In the genomic region with DNA sequence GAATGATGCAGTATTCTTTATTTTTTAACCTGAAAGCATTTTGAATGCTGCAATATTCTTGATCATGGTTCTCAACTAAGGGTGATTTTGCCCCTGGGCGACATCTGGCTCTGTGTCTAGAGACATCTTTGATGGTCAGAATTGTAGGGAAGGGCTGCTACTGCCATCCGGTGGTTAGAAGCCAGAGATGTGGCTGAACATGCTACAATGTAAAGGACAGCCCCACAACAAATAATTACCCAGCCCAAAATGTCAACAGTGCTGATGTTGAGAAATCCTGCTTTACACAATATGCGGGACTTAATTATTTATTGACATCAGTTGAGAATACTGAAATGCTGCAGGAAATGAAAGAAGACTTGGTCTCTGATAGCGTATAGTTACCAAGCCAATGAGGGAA, we compare ENCODE assay signal across 8 cellular contexts. TPM values are rescaled to one million over a fixed set of nuclear protein-coding genes. Genes with fewer than 3 reads are reported as not detected.
DNase-seq lines count a peak whose midpoint lies in the region; ATAC-seq, FAIRE-seq and TF ChIP-seq lines count a peak whose summit lies in the region.

No MANE protein-coding gene starts in this region.

- H2AFZ ChIP-seq in SK-N-SH (ENCODE audit: low read depth): no peak overlapping the region

- ATAC-seq in GM19438 (IDR thresholded peaks at IDR 0.05; ENCODE audit: low read depth, unreplicated experiment) (peak; percentile 65), HG02870 (IDR thresholded peaks at IDR 0.05; ENCODE audit: unreplicated experiment) (no peak), gastrocnemius medialis (no peak)

- CTCF ChIA-PET in SK-N-SH (lab: Yijun Ruan, JAX): no interaction called here

- WGBS in SK-N-SH (ENCODE audit: low lambda C conversion rate): 29% methylated on average over 4 of the region's 4 CpGs
- 20% methylated on average over 4 of the region's 4 CpGs for WGBS in liver

- TF ChIP-seq CTCF in D721Med (IDR thresholded peaks at IDR 0.05; ENCODE audit: insufficient read depth, missing control alignments): peak; percentile 19
- TF ChIP-seq CTCF in SK-N-SH (IDR thresholded peaks at IDR 0.05): peak; percentile 56
- peak; percentile 52 for TF ChIP-seq CTCF in liver (IDR thresholded peaks at IDR 0.05; ENCODE audit: low read depth, low read length, missing input control)
- no peak for TF ChIP-seq CTCF in gastrocnemius medialis (IDR thresholded peaks at IDR 0.05 in 4 of 5, conservative IDR thresholded peaks at IDR 0.05 in 1 of 5)

- H3F3A ChIP-seq in SK-N-SH (replicated peaks; ENCODE audit: insufficient read depth): no peaks in the 10 kb centered on the region

- no peaks in the 10 kb centered on the region for H3K79me2 ChIP-seq in SK-N-SH (ENCODE audit: insufficient read depth)

- TF ChIP-seq POLR2A in gastrocnemius medialis (IDR thresholded peaks at IDR 0.05): no peak

- intact Hi-C loops in gastrocnemius medialis (cut with DNase I; ENCODE audit: low total_unique reads): no loop called here

- no peak for FAIRE-seq in D721Med (lab: Jason Lieb, UNC)

- POLR2A ChIA-PET in SK-N-SH (lab: Yijun Ruan, JAX): no interaction called here

- no peaks in the 10 kb centered on the region for H3K36me3 ChIP-seq in SK-N-SH (replicated peaks in 1 of 2; ENCODE audit: control insufficient read depth in 1 of 2, insufficient read depth in 2 of 2, low read length in 1 of 2)
- no peaks in the 10 kb centered on the region for H3K36me3 ChIP-seq in liver (ENCODE audit: control insufficient read depth in 4 of 4, insufficient read depth in 3 of 4, low read depth in 1 of 4, low read length in 3 of 4)
- no peaks in the 10 kb centered on the region for H3K36me3 ChIP-seq in gastrocnemius medialis

- no peak overlapping the region for H3K4me2 ChIP-seq in SK-N-SH

- no peaks in the 10 kb centered on the region for H4K20me1 ChIP-seq in SK-N-SH (ENCODE audit: insufficient read depth)

- no peaks in the 10 kb centered on the region for H3K9me2 ChIP-seq in SK-N-SH

- H3K4me1 ChIP-seq in SK-N-SH (ENCODE audit: control insufficient read depth in 1 of 2, insufficient read depth in 2 of 2, low read depth in 1 of 2, low read length in 1 of 2) (no peaks in the 10 kb centered on the region), liver (ENCODE audit: control insufficient read depth in 4 of 4, insufficient read depth in 4 of 4, low read length in 3 of 4) (no peaks in the 10 kb centered on the region), gastrocnemius medialis (no peaks in the 10 kb centered on the region)

- no peak overlapping the region for H3K4me3 ChIP-seq in SK-N-SH (ENCODE audit: low read depth in 2 of 2, low read length in 1 of 2)
- H3K4me3 ChIP-seq in liver (ENCODE audit: low read depth in 1 of 3, low read length in 3 of 3): no peak overlapping the region
- H3K4me3 ChIP-seq in gastrocnemius medialis: no peak overlapping the region

- in situ Hi-C loops in KBM-7 (cut with MboI; ENCODE audit: low pct_unique_long_range_greater_than_20kb, low sequenced_read_pairs) (no loop called here), gastrocnemius medialis (cut with MboI; ENCODE audit: low sequenced_read_pairs in 4 of 4) (no loop called here)

- TF ChIP-seq EP300 in SK-N-SH (IDR thresholded peaks at IDR 0.05; ENCODE audit: borderline replicate concordance in 1 of 2, low read depth in 1 of 2, low read length in 1 of 2): no peak

- TF ChIP-seq RAD21 in SK-N-SH (IDR thresholded peaks at IDR 0.05; ENCODE audit: low read length) (peak; percentile 46; the same call in 1 of the 2 replicates), liver (IDR thresholded peaks at IDR 0.05) (peak; percentile 66 to 76)

- no peaks in the 10 kb centered on the region for H3K9me3 ChIP-seq in SK-N-SH
- H3K9me3 ChIP-seq in liver (ENCODE audit: control insufficient read depth in 4 of 4, low read length in 3 of 4): no peaks in the 10 kb centered on the region
- H3K9me3 ChIP-seq in gastrocnemius medialis: no peaks in the 10 kb centered on the region

- no peaks in the 10 kb centered on the region; the same call in 1 of the 2 replicates for H3K27me3 ChIP-seq in SK-N-SH (ENCODE audit: insufficient read depth)
- no peaks in the 10 kb centered on the region for H3K27me3 ChIP-seq in liver (ENCODE audit: control insufficient read depth in 4 of 4, insufficient read depth in 4 of 4, low read length in 3 of 4)
- H3K27me3 ChIP-seq in gastrocnemius medialis: peaks cover 0 to 2% (median 0%) of the 10 kb centered on the region in 3 donors

- no peak for DNase-seq in D721Med (ENCODE audit: insufficient read length, low spot score)
- DNase-seq in KBM-7: peak; percentile 26
- peak; percentile 10 for DNase-seq in SK-N-SH
- DNase-seq in gastrocnemius medialis: no peak
- no peak for DNase-seq in mucosa of gallbladder (ENCODE audit: low spot score)

- H3K9ac ChIP-seq in SK-N-SH: no peak overlapping the region
- no peak overlapping the region for H3K9ac ChIP-seq in liver (ENCODE audit: low read depth in 1 of 2, low read length in 2 of 2)

- no peak overlapping the region for H3K27ac ChIP-seq in SK-N-SH (ENCODE audit: low read depth in 2 of 2, low read length in 1 of 2)
- no peak overlapping the region for H3K27ac ChIP-seq in liver (ENCODE audit: low read depth in 1 of 2, low read length in 2 of 2)
- no peak overlapping the region for H3K27ac ChIP-seq in gastrocnemius medialis

TF ChIP-seq in SK-N-SH, 30 proteins besides CTCF, POLR2A, EP300 and RAD21:
- TF ChIP-seq, protein P1, sequence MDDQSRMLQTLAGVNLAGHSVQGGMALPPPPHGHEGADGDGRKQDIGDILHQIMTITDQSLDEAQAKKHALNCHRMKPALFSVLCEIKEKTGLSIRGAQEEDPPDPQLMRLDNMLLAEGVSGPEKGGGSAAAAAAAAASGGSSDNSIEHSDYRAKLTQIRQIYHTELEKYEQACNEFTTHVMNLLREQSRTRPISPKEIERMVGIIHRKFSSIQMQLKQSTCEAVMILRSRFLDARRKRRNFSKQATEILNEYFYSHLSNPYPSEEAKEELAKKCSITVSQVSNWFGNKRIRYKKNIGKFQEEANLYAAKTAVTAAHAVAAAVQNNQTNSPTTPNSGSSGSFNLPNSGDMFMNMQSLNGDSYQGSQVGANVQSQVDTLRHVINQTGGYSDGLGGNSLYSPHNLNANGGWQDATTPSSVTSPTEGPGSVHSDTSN (IDR thresholded peaks at IDR 0.05): no peak
- peak; percentile 34 for TF ChIP-seq SMC3 (IDR thresholded peaks at IDR 0.05; ENCODE audit: low read depth, low read length)

TF ChIP-seq in liver, 16 proteins besides CTCF, POLR2A, EP300 and RAD21:
- TF ChIP-seq EGR1 (IDR thresholded peaks at IDR 0.05; ENCODE audit: low read depth in 2 of 2) (no peak), RXRA (IDR thresholded peaks at IDR 0.05) (peak; percentile 25 to 36), FOXA1 (IDR thresholded peaks at IDR 0.05) (peak; percentile 72), FOXA2 (IDR thresholded peaks at IDR 0.05) (peak; percentile 92), HNF4A (conservative IDR thresholded peaks at IDR 0.05) (peak; percentile 30 to 50)

RNA-seq across cellular contexts. Expression of a gene that starts 37.5 kb away (rescaled TPM):
- 5.9 and 9.8 TPM in 2 replicates for polyA plus RNA-seq in SK-N-SH (2012; rRNA removed)
- polyA plus RNA-seq in SK-N-SH (2012; cell fraction: cytosol; rRNA removed): 9.3 and 11.5 TPM in 2 replicates
- 4.3 and 8.1 TPM in 2 replicates for polyA plus RNA-seq in SK-N-SH (2012; cell fraction: nucleus; rRNA removed)
- total RNA-seq in liver: 1 to 10 TPM in 1 of 2 donors, not detected in 1; 1.7 TPM
- polyA plus RNA-seq in liver: under 1 TPM in 1 of 2 donors, not detected in 1; 0.02 TPM
- total RNA-seq in gastrocnemius medialis: not detected
- total RNA-seq in mucosa of gallbladder: not detected

RNA-seq across cellular contexts. Expression of a gene that starts 57.7 kb away (rescaled TPM):
- polyA plus RNA-seq in SK-N-SH (2012; rRNA removed) (0.10 and 0.15 TPM in 2 replicates), liver (not detected)
- 0.18 and 0.20 TPM in 2 replicates for polyA plus RNA-seq in SK-N-SH (2012; cell fraction: cytosol; rRNA removed)
- polyA plus RNA-seq in SK-N-SH (2012; cell fraction: nucleus; rRNA removed): 0.14 and 0.26 TPM in 2 replicates
- total RNA-seq in liver (1 to 10 TPM in 1 of 2 donors, not detected in 1; 4.6 TPM), gastrocnemius medialis (not detected), mucosa of gallbladder (not detected)

Comparison
In these comparisons a context has a peak if more than half of its experiments do, and no peak if none do; other contexts are left out.
1. DNase-seq: peak in KBM-7 (single experiment) and SK-N-SH (single experiment); none in D721Med (single experiment), gastrocnemius medialis (0 of 2) and mucosa of gallbladder (single experiment).
2. CTCF ChIP-seq: peak in D721Med (single experiment), SK-N-SH (single experiment) and liver (single experiment); none in gastrocnemius medialis (0 of 5).